Comparison of ENCODE assay signal across 19 cellular contexts in genomic region chr13:71148391-71148790, GRCh38.
"Had no signal": no experiment of that assay in that cellular context is flagged by ENCODE, and none has a peak within 500 bp of the region (broad histone marks: within the 10 kb centered on the region; RNA-seq: fewer than 3 reads in every experiment).

No MANE protein-coding gene starts in this region.

- FAIRE-seq: bronchial epithelial cell, keratinocyte had no signal

- H3K9me3 ChIP-seq: adrenal gland, gastrocnemius medialis, lower lobe of right lung, spleen, testis had no signal

- H3K4me3 ChIP-seq: adrenal gland, gastrocnemius medialis, lower lobe of right lung, spleen, testis had no signal

- H3K27me3 ChIP-seq: adrenal gland, gastrocnemius medialis, spleen, testis had no signal

- DNase-seq: activated CD4-positive, alpha-beta memory T cell treated with anti-CD3 and anti-CD28 coated beads for 36 hours; activated gamma-delta T cell treated with Interleukin-2 at 50 U/mL for 16 hours; activated T-cell treated with anti-CD3 and anti-CD28 coated beads for 4 hours; adrenal gland; cerebellar nuclear complex; cortex of kidney; gastrocnemius medialis; head of caudate nucleus; lower lobe of right lung; naive thymus-derived CD8-positive, alpha-beta T cell; spleen; stimulated activated CD4-positive, alpha-beta T cell treated with anti-CD3 and anti-CD28 coated beads, Interleukin-4, amount 100 ng/mL, for 4 hours; testis had no signal

- H3K36me3 ChIP-seq: adrenal gland, gastrocnemius medialis, lower lobe of right lung, spleen had no signal

- ATAC-seq: activated naive CD4-positive, alpha-beta T cell treated with anti-CD3 and anti-CD28 coated beads, Interleukin-2, amount 50 U/mL, for 72 hours; gastrocnemius medialis; lower lobe of right lung; naive thymus-derived CD8-positive, alpha-beta T cell; sciatic nerve; stimulated activated memory B cell treated with anti-CD40 and anti-IgM and Interleukin-4, amounts not matched to agents 10 μg/mL and 1 μg/mL and 100 μg/mL, for 72 hours had no signal

- H3K4me1 ChIP-seq: adrenal gland, gastrocnemius medialis, lower lobe of right lung, parathyroid adenoma, spleen, testis had no signal

- H3K27ac ChIP-seq: adrenal gland, gastrocnemius medialis, lower lobe of right lung, parathyroid adenoma, spleen, testis had no signal
